ENCODE assay signal across 24 cellular contexts in the genomic region with DNA sequence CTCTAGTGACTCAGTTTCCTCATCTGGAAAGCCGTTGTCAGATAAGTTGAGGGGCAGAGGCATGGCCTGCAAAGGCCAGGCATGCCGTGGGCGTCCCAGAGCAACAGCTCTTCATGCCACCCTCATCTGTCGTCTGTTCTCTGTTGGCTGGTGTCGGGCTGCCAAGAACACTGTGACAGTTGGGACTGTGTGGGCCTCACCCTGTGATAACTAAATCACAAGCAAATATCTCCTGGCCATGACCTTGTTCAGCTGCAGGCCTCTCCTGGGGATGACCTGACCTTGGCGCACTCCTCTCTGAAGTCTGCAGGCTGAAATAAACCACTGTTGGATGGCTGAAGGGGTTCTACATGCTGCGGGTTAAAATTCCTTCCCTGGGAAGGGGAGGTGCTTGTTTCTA.
"Had no signal": no experiment of that assay in that cellular context is flagged by ENCODE, and none has a peak within 500 bp of the region (broad histone marks: within the 10 kb centered on the region; RNA-seq: fewer than 3 reads in every experiment).

No MANE protein-coding gene starts in this region.

- H3K4me3 Mint-ChIP-seq: activated CD4-positive, alpha-beta memory T cell treated with anti-CD3 and anti-CD28 coated beads, Interleukin-2, amount 10 ng/mL, durations not matched to agents 7 days and 5 days; activated CD4-positive, alpha-beta T cell treated with anti-CD3 and anti-CD28 coated beads for 36 hours; activated naive CD4-positive, alpha-beta T cell treated with anti-CD3 and anti-CD28 coated beads, Interleukin-2, amount 10 ng/mL, durations not matched to agents 7 days and 5 days; activated naive CD8-positive, alpha-beta T cell treated with anti-CD3 and anti-CD28 coated beads, Interleukin-2, amount 10 ng/mL, durations not matched to agents 7 days and 5 days; activated T-cell treated with anti-CD3 and anti-CD28 coated beads, Interleukin-2, amount 50 U/mL, for 72 hours; central memory CD8-positive, alpha-beta T cell had no signal

- DNase-seq: activated CD4-positive, alpha-beta memory T cell treated with anti-CD3 and anti-CD28 coated beads, Interleukin-2, amount 10 ng/mL, durations not matched to agents 7 days and 5 days; activated CD4-positive, alpha-beta T cell treated with anti-CD3 and anti-CD28 coated beads for 36 hours; activated CD4-positive, alpha-beta T cell treated with anti-CD3 and anti-CD28 coated beads, Interleukin-2, amount 50 U/mL, for 1 hour; activated CD8-positive, alpha-beta memory T cell treated with anti-CD3 and anti-CD28 coated beads, Interleukin-2, amount 50 U/mL, for 4 hours; activated gamma-delta T cell treated with Interleukin-2 at 50 U/mL for 16 hours; activated naive CD4-positive, alpha-beta T cell treated with anti-CD3 and anti-CD28 coated beads, Interleukin-2, amount 10 ng/mL, durations not matched to agents 7 days and 5 days; activated naive CD8-positive, alpha-beta T cell treated with anti-CD3 and anti-CD28 coated beads, Interleukin-2, amount 10 ng/mL, durations not matched to agents 7 days and 5 days; activated T-cell treated with anti-CD3 and anti-CD28 coated beads, Interleukin-2, amount 50 U/mL, for 72 hours; anterior cingulate cortex; Kasumi-1; NCI-H1105 treated with DMSO at 0.1 percent for 48 hours; NCI-H1436 treated with DMSO at 0.1 percent for 48 hours; NCI-H187; NCI-H2081 treated with DMSO at 0.1 percent for 48 hours; NCI-H446; NCI-H524; PC-3; SIG-M5; T-helper 2 cell; T1000; WERI-Rb-1 had no signal

- H3K36me3 Mint-ChIP-seq: activated naive CD4-positive, alpha-beta T cell treated with anti-CD3 and anti-CD28 coated beads, Interleukin-2, amount 10 ng/mL, durations not matched to agents 7 days and 5 days; activated naive CD8-positive, alpha-beta T cell treated with anti-CD3 and anti-CD28 coated beads, Interleukin-2, amount 10 ng/mL, durations not matched to agents 7 days and 5 days had no signal

- ATAC-seq: activated CD4-positive, alpha-beta T cell treated with anti-CD3 and anti-CD28 coated beads for 36 hours; activated T-cell treated with anti-CD3 and anti-CD28 coated beads, Interleukin-2, amount 50 U/mL, for 72 hours; K562; PC-3 had no signal

- H3K27me3 Mint-ChIP-seq: activated CD4-positive, alpha-beta memory T cell treated with anti-CD3 and anti-CD28 coated beads, Interleukin-2, amount 10 ng/mL, durations not matched to agents 7 days and 5 days; activated CD4-positive, alpha-beta T cell treated with anti-CD3 and anti-CD28 coated beads for 36 hours; activated naive CD4-positive, alpha-beta T cell treated with anti-CD3 and anti-CD28 coated beads, Interleukin-2, amount 10 ng/mL, durations not matched to agents 7 days and 5 days; activated naive CD8-positive, alpha-beta T cell treated with anti-CD3 and anti-CD28 coated beads, Interleukin-2, amount 10 ng/mL, durations not matched to agents 7 days and 5 days had no signal

- H3K27ac Mint-ChIP-seq: activated CD4-positive, alpha-beta memory T cell treated with anti-CD3 and anti-CD28 coated beads, Interleukin-2, amount 10 ng/mL, durations not matched to agents 7 days and 5 days; activated CD4-positive, alpha-beta T cell treated with anti-CD3 and anti-CD28 coated beads for 36 hours; activated naive CD4-positive, alpha-beta T cell treated with anti-CD3 and anti-CD28 coated beads, Interleukin-2, amount 10 ng/mL, durations not matched to agents 7 days and 5 days; activated naive CD8-positive, alpha-beta T cell treated with anti-CD3 and anti-CD28 coated beads, Interleukin-2, amount 10 ng/mL, durations not matched to agents 7 days and 5 days; activated T-cell treated with anti-CD3 and anti-CD28 coated beads, Interleukin-2, amount 50 U/mL, for 72 hours; activated T-helper 2 cell treated with anti-CD3 and anti-CD28 coated beads, Interferon-gamma antibody, Interleukin-2, Interleukin-4, amounts not matched to agents 10 μg/mL and 5 μg/mL and 100 μg/mL, durations not matched to agents 14 hours and 24 hours and 36 hours had no signal

- H3K4me1 Mint-ChIP-seq: activated CD4-positive, alpha-beta memory T cell treated with anti-CD3 and anti-CD28 coated beads, Interleukin-2, amount 10 ng/mL, durations not matched to agents 7 days and 5 days; activated CD4-positive, alpha-beta T cell treated with anti-CD3 and anti-CD28 coated beads for 36 hours; activated naive CD4-positive, alpha-beta T cell treated with anti-CD3 and anti-CD28 coated beads, Interleukin-2, amount 10 ng/mL, durations not matched to agents 7 days and 5 days; activated naive CD8-positive, alpha-beta T cell treated with anti-CD3 and anti-CD28 coated beads, Interleukin-2, amount 10 ng/mL, durations not matched to agents 7 days and 5 days; central memory CD8-positive, alpha-beta T cell had no signal

- H3K9me3 Mint-ChIP-seq: activated CD4-positive, alpha-beta memory T cell treated with anti-CD3 and anti-CD28 coated beads, Interleukin-2, amount 10 ng/mL, durations not matched to agents 7 days and 5 days; activated naive CD4-positive, alpha-beta T cell treated with anti-CD3 and anti-CD28 coated beads, Interleukin-2, amount 10 ng/mL, durations not matched to agents 7 days and 5 days; activated naive CD8-positive, alpha-beta T cell treated with anti-CD3 and anti-CD28 coated beads, Interleukin-2, amount 10 ng/mL, durations not matched to agents 7 days and 5 days; activated T-cell treated with anti-CD3 and anti-CD28 coated beads, Interleukin-2, amount 50 U/mL, for 72 hours; activated T-helper 2 cell treated with anti-CD3 and anti-CD28 coated beads, Interferon-gamma antibody, Interleukin-2, Interleukin-4, amounts not matched to agents 10 μg/mL and 5 μg/mL and 100 μg/mL, durations not matched to agents 14 hours and 24 hours and 36 hours; central memory CD8-positive, alpha-beta T cell had no signal
